ENCODE assay signal across 23 cellular contexts in the genomic region with DNA sequence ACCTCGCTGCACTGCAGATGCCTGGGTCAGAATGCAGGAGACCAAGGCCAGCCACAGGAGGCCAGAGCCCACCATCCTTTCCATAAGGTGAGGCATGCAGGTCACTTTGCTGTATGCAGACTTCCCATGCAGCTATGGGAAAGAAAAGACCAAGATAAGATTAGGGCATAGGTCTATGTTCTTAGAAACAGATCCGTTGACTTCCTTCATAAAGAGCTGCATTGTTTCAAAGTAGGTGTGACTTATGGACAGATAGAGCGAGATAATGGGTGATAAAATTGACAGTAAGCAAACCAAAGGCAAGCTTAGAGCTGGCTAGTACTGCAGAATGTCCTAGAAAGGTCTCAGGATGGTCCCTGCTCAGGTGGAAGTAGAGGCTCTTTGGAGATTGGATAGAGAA. TPM values are rescaled to one million over a fixed set of nuclear protein-coding genes. Genes with fewer than 3 reads are reported as not detected.
DNase-seq lines count a peak whose midpoint lies in the region; ATAC-seq, FAIRE-seq and TF ChIP-seq lines count a peak whose summit lies in the region.
"Had no signal": no experiment of that assay in that cellular context is flagged by ENCODE, and none has a peak within 500 bp of the region (broad histone marks: within the 10 kb centered on the region; RNA-seq: fewer than 3 reads in every experiment).

No MANE protein-coding gene starts in this region.

- DNase-seq in body of pancreas = no peak
- DNase-seq in endodermal cell = peak; percentile 69
- DNase-seq in small intestine = peak; percentile 65
- no peak for DNase-seq in hippocampal formation (lab: John Stamatoyannopoulos, UW)
- DNase-seq in effector CD8-positive, alpha-beta T cell (lab: John Stamatoyannopoulos, UW) = no peak
- DNase-seq: 8988T; CD4-positive, alpha-beta memory T cell; DMS153; DND-41; EL; GM23248 had no signal

- H3K4me3 Mint-ChIP-seq in endodermal cell = no peak overlapping the region
- H3K4me3 Mint-ChIP-seq: CD14-positive monocyte; CD4-positive, alpha-beta memory T cell; IgD-negative memory B cell had no signal

- H3K9ac ChIP-seq in endodermal cell (ENCODE audit: extremely low read depth, low read length, poor library complexity, severe bottlenecking) (no peak overlapping the region), mucosa of rectum (ENCODE audit: low read depth in 1 of 2, low read length in 2 of 2) (no peak overlapping the region)
- H3K9ac ChIP-seq: BLaER1, GM23248 had no signal

- TF ChIP-seq EP300 in gastroesophageal sphincter (IDR thresholded peaks at IDR 0.05) = no peak

- WGBS in body of pancreas, 2 donors = 15 to 21% methylated on average over 3 of the region's 3 CpGs
- 58 to 74% methylated on average over 3 of the region's 3 CpGs for WGBS in endodermal cell (ENCODE audit: insufficient coverage in 1 of 2, insufficient read length in 1 of 2), 2 experiments
- 13 to 47% (median 30%) methylated on average over 3 of the region's 3 CpGs for WGBS in small intestine, 3 donors
- 69% methylated on average over 3 of the region's 3 CpGs; no CpG with 5 or more reads in 1 of the 2 donors for WGBS in gastroesophageal sphincter (ENCODE audit: low coverage in 1 of 2), 2 donors

- H3K36me3 ChIP-seq in body of pancreas (replicated peaks in 1 of 2; ENCODE audit: insufficient read depth in 1 of 2, low read depth in 2 of 2) (peaks cover 11 to 20% of the 10 kb centered on the region in 2 donors), endodermal cell (ENCODE audit: control insufficient read depth, insufficient read depth, low read length) (no peaks in the 10 kb centered on the region), mucosa of rectum (ENCODE audit: control insufficient read depth in 2 of 2, insufficient read depth in 2 of 2, low read length in 2 of 2) (no peaks in the 10 kb centered on the region), small intestine (ENCODE audit: control insufficient read depth in 2 of 2, insufficient read depth in 2 of 2, low read length in 2 of 2) (no peaks in the 10 kb centered on the region), gastroesophageal sphincter (no peaks in the 10 kb centered on the region)
- H3K36me3 ChIP-seq: BLaER1, HAP-1 had no signal

- no peak for FAIRE-seq in small intestine (lab: Jason Lieb, UNC)
- FAIRE-seq: GM12891, HTR-8/SVneo had no signal

- intact Hi-C loops in body of pancreas (cut with DNase I) = no loop called here

- H3K4me1 Mint-ChIP-seq in endodermal cell = peaks cover 31% of the 10 kb centered on the region
- H3K4me1 Mint-ChIP-seq: CD14-positive monocyte; CD4-positive, alpha-beta memory T cell; IgD-negative memory B cell had no signal

- TF ChIP-seq POLR2A in body of pancreas (IDR thresholded peaks at IDR 0.05) = peak in 1 of 3 donors; percentile 19
- no peak for TF ChIP-seq POLR2A in gastroesophageal sphincter (IDR thresholded peaks at IDR 0.05)

- H3K4me3 ChIP-seq in body of pancreas = peak overlapping the region; percentile 45 to 66
- no peak overlapping the region for H3K4me3 ChIP-seq in endodermal cell (ENCODE audit: low read length)
- no peak overlapping the region for H3K4me3 ChIP-seq in mucosa of rectum (ENCODE audit: low read length in 2 of 2)
- H3K4me3 ChIP-seq in small intestine (ENCODE audit: low read depth in 1 of 2, low read length in 2 of 2) = no peak overlapping the region
- no peak overlapping the region for H3K4me3 ChIP-seq in gastroesophageal sphincter
- H3K4me3 ChIP-seq: BLaER1, GM23248, HAP-1 had no signal

- H3K27ac ChIP-seq in body of pancreas (peak overlapping the region; percentile 94 to 97 (median 96)), endodermal cell (ENCODE audit: low read depth, low read length) (no peak overlapping the region), mucosa of rectum (ENCODE audit: low read depth in 2 of 2, low read length in 2 of 2) (peak overlapping the region; percentile 11 to 54), small intestine (ENCODE audit: low read depth in 1 of 2, low read length in 1 of 2) (peak overlapping the region in 1 of 2 donors; percentile 36), gastroesophageal sphincter (no peak overlapping the region)
- H3K27ac ChIP-seq: BLaER1, GM23248 had no signal

- H3K36me3 Mint-ChIP-seq in endodermal cell (ENCODE audit: low read depth) = no peaks in the 10 kb centered on the region
- H3K36me3 Mint-ChIP-seq: CD14-positive monocyte; CD4-positive, alpha-beta memory T cell; IgD-negative memory B cell had no signal

- no peak for ATAC-seq in body of pancreas
- no peak for ATAC-seq in gastroesophageal sphincter

- no peaks in the 10 kb centered on the region for H3K9me3 Mint-ChIP-seq in endodermal cell
- H3K9me3 Mint-ChIP-seq: IgD-negative memory B cell had no signal

- peaks cover 15% of the 10 kb centered on the region for H3K27me3 Mint-ChIP-seq in endodermal cell (ENCODE audit: insufficient read depth)
- H3K27me3 Mint-ChIP-seq: IgD-negative memory B cell had no signal

- TF ChIP-seq CTCF in body of pancreas (IDR thresholded peaks at IDR 0.05) (no peak), endodermal cell (conservative IDR thresholded peaks at IDR 0.05) (no peak), gastroesophageal sphincter (IDR thresholded peaks at IDR 0.05) (no peak)

- H3K27me3 ChIP-seq in body of pancreas = no peaks in the 10 kb centered on the region
- no peaks in the 10 kb centered on the region for H3K27me3 ChIP-seq in endodermal cell (ENCODE audit: control insufficient read depth, insufficient read depth, low read length, poor library complexity, severe bottlenecking)
- no peaks in the 10 kb centered on the region for H3K27me3 ChIP-seq in mucosa of rectum (ENCODE audit: control insufficient read depth in 2 of 2, insufficient read depth in 2 of 2, low read length in 2 of 2)
- H3K27me3 ChIP-seq in small intestine (ENCODE audit: control insufficient read depth in 2 of 2, insufficient read depth in 2 of 2, low read length in 2 of 2) = no peaks in the 10 kb centered on the region
- H3K27me3 ChIP-seq in gastroesophageal sphincter = peaks cover 20% of the 10 kb centered on the region
- H3K27me3 ChIP-seq: BLaER1 had no signal

- H3K27ac Mint-ChIP-seq in endodermal cell = no peak overlapping the region
- H3K27ac Mint-ChIP-seq: CD4-positive, alpha-beta memory T cell; IgD-negative memory B cell had no signal

- no peaks in the 10 kb centered on the region for H3K9me3 ChIP-seq in body of pancreas
- H3K9me3 ChIP-seq in endodermal cell (ENCODE audit: control insufficient read depth, low read length) = no peaks in the 10 kb centered on the region
- H3K9me3 ChIP-seq in mucosa of rectum (ENCODE audit: control insufficient read depth in 2 of 2, low read length in 2 of 2) = no peaks in the 10 kb centered on the region
- H3K9me3 ChIP-seq in small intestine (ENCODE audit: control insufficient read depth, low read depth) = no peaks in the 10 kb centered on the region
- no peaks in the 10 kb centered on the region for H3K9me3 ChIP-seq in gastroesophageal sphincter
- H3K9me3 ChIP-seq: BLaER1, HAP-1 had no signal

- H3K4me1 ChIP-seq in body of pancreas (peaks cover 89% of the 10 kb centered on the region), endodermal cell (ENCODE audit: control insufficient read depth, insufficient read depth, low read length) (peaks cover 9% of the 10 kb centered on the region), mucosa of rectum (ENCODE audit: control insufficient read depth in 2 of 2, insufficient read depth in 2 of 2, low read length in 2 of 2) (peaks cover 2 to 3% of the 10 kb centered on the region in 2 donors), small intestine (ENCODE audit: control insufficient read depth in 2 of 2, insufficient read depth in 1 of 2, low read depth in 1 of 2, low read length in 1 of 2) (no peaks in the 10 kb centered on the region), gastroesophageal sphincter (no peaks in the 10 kb centered on the region)
- H3K4me1 ChIP-seq: BLaER1, HAP-1 had no signal

RNA-seq across cellular contexts. Expression of gene GP2, which starts 1.0 kb away (rescaled TPM):
- total RNA-seq in body of pancreas (over 10,000 TPM; 12,053 to 14,662 TPM), endodermal cell (not detected), gastroesophageal sphincter (under 1 TPM in 1 of 4 donors, not detected in 3; 0.10 TPM)
- not detected for polyA plus RNA-seq in endodermal cell (2013, experiment 1 of 2)
- not detected for polyA plus RNA-seq in endodermal cell (2013, experiment 2 of 2)
- polyA plus RNA-seq in small intestine = 10 to 100 TPM in 2 of 3 donors, 1 to 10 TPM in 1; 8.4 to 34.4 (median 11.2) TPM
- total RNA-seq: A673; CD4-positive, alpha-beta memory T cell; G401; GM23248; H4 had no signal
- polyA plus RNA-seq: AG04450; CD14-positive monocyte; CD4-positive, alpha-beta memory T cell; GM23248; IgD-negative memory B cell had no signal

RNA-seq across cellular contexts. Expression of gene UMOD, which starts 26.2 kb away (rescaled TPM):
- 10 to 100 TPM; 12.7 to 31.3 TPM for total RNA-seq in body of pancreas
- not detected for total RNA-seq in endodermal cell
- not detected for polyA plus RNA-seq in endodermal cell (2013, experiment 1 of 2)
- polyA plus RNA-seq in endodermal cell (2013, experiment 2 of 2) = not detected
- polyA plus RNA-seq in small intestine = under 1 TPM in 1 of 3 donors, not detected in 2; 0.03 TPM
- not detected for total RNA-seq in gastroesophageal sphincter
- total RNA-seq: A673; CD4-positive, alpha-beta memory T cell; G401; GM23248; H4 had no signal
- polyA plus RNA-seq: AG04450; CD14-positive monocyte; CD4-positive, alpha-beta memory T cell; GM23248; IgD-negative memory B cell had no signal

Comparison
In these comparisons a context has a peak if more than half of its experiments do, and no peak if none do; other contexts are left out.
1. DNase-seq: peak in endodermal cell (single experiment) and small intestine (single experiment); none in body of pancreas (0 of 4), hippocampal formation (0 of 2) and effector CD8-positive, alpha-beta T cell (single experiment).
2. H3K27ac ChIP-seq: peak in body of pancreas (4 of 4) and mucosa of rectum (2 of 2); none in endodermal cell (single experiment) and gastroesophageal sphincter (0 of 4).
3. H3K4me3 ChIP-seq: peak in body of pancreas (2 of 2); none in endodermal cell (single experiment), mucosa of rectum (0 of 2), small intestine (0 of 2) and gastroesophageal sphincter (0 of 2).
4. RNA of gene GP2, which starts 1.0 kb away (total RNA-seq): 12,053 to 14,662 TPM in body of pancreas; not detected in endodermal cell and 0.10 TPM in gastroesophageal sphincter; every median in the first group is over 1,000 times any median in the second.
5. RNA of gene UMOD, which starts 26.2 kb away (total RNA-seq): 12.7 to 31.3 TPM in body of pancreas; not detected in endodermal cell and not detected in gastroesophageal sphincter; every median in the first group is over 10 times any median in the second.